Comparison of ENCODE assay signal across 26 cellular contexts in genomic region chr2:138183700-138184099, GRCh38.
"Had no signal": no experiment of that assay in that cellular context is flagged by ENCODE, and none has a peak within 500 bp of the region (broad histone marks: within the 10 kb centered on the region; RNA-seq: fewer than 3 reads in every experiment).

No MANE protein-coding gene starts in this region.

- ATAC-seq: activated CD4-positive, alpha-beta T cell treated with anti-CD3 and anti-CD28 coated beads for 36 hours; activated CD8-positive, alpha-beta T cell treated with anti-CD3 and anti-CD28 coated beads for 36 hours; activated T-cell treated with anti-CD3 and anti-CD28 coated beads, Interleukin-2, amount 50 U/mL, for 72 hours had no signal

- H3K4me1 ChIP-seq: adrenal gland, breast epithelium had no signal

- H3K27me3 ChIP-seq: adrenal gland, breast epithelium, MG63 had no signal

- H3K4me2 ChIP-seq: KMS-11, SK-N-SH had no signal

- H3K4me3 ChIP-seq: adrenal gland, breast epithelium, MG63 had no signal

- H3K36me3 Mint-ChIP-seq: activated naive CD4-positive, alpha-beta T cell treated with anti-CD3 and anti-CD28 coated beads, Interleukin-2, amount 10 ng/mL, durations not matched to agents 7 days and 5 days; activated naive CD8-positive, alpha-beta T cell treated with anti-CD3 and anti-CD28 coated beads for 36 hours had no signal

- H3K4me1 Mint-ChIP-seq: activated CD4-positive, alpha-beta T cell treated with anti-CD3 and anti-CD28 coated beads for 36 hours; activated naive CD4-positive, alpha-beta T cell treated with anti-CD3 and anti-CD28 coated beads, Interleukin-2, amount 10 ng/mL, durations not matched to agents 7 days and 5 days; activated naive CD8-positive, alpha-beta T cell treated with anti-CD3 and anti-CD28 coated beads for 36 hours; IgD-negative memory B cell had no signal

- H3K9ac ChIP-seq: KMS-11, SK-N-SH had no signal

- H3K27ac ChIP-seq: adrenal gland, breast epithelium, KMS-11, VCaP had no signal

- H3K36me3 ChIP-seq: adrenal gland, breast epithelium, MG63 had no signal

- H3K27ac Mint-ChIP-seq: activated CD4-positive, alpha-beta T cell treated with anti-CD3 and anti-CD28 coated beads for 36 hours; activated CD8-positive, alpha-beta T cell treated with anti-CD3 and anti-CD28 coated beads for 36 hours; activated naive CD4-positive, alpha-beta T cell treated with anti-CD3 and anti-CD28 coated beads, Interleukin-2, amount 10 ng/mL, durations not matched to agents 7 days and 5 days; activated naive CD8-positive, alpha-beta T cell treated with anti-CD3 and anti-CD28 coated beads for 36 hours; activated T-cell treated with anti-CD3 and anti-CD28 coated beads, Interleukin-2, amount 50 U/mL, for 72 hours; activated T-helper 2 cell treated with anti-CD3 and anti-CD28 coated beads, Interferon-gamma antibody, Interleukin-2, Interleukin-4, amounts not matched to agents 10 μg/mL and 5 μg/mL and 100 μg/mL, durations not matched to agents 14 hours and 24 hours and 36 hours; IgD-negative memory B cell had no signal

- H3K9me3 ChIP-seq: adrenal gland, breast epithelium, MG63, SK-N-SH had no signal

- H3K9me3 Mint-ChIP-seq: activated naive CD4-positive, alpha-beta T cell treated with anti-CD3 and anti-CD28 coated beads, Interleukin-2, amount 10 ng/mL, durations not matched to agents 7 days and 5 days; activated naive CD8-positive, alpha-beta T cell treated with anti-CD3 and anti-CD28 coated beads for 36 hours; activated T-helper 2 cell treated with anti-CD3 and anti-CD28 coated beads, Interferon-gamma antibody, Interleukin-2, Interleukin-4, amounts not matched to agents 10 μg/mL and 5 μg/mL and 100 μg/mL, durations not matched to agents 14 hours and 24 hours and 36 hours; IgD-negative memory B cell had no signal

- DNase-seq: activated CD4-positive, alpha-beta T cell treated with anti-CD3 and anti-CD28 coated beads for 36 hours; activated CD8-positive, alpha-beta memory T cell treated with anti-CD3 and anti-CD28 coated beads, Interleukin-2, amount 50 U/mL, for 4 hours; activated CD8-positive, alpha-beta T cell treated with anti-CD3 and anti-CD28 coated beads for 36 hours; activated gamma-delta T cell treated with Interleukin-2 at 50 U/mL for 16 hours; activated naive CD4-positive, alpha-beta T cell treated with anti-CD3 and anti-CD28 coated beads, Interleukin-2, amount 10 ng/mL, durations not matched to agents 7 days and 5 days; activated naive CD8-positive, alpha-beta T cell treated with anti-CD3 and anti-CD28 coated beads for 36 hours; activated T-cell treated with anti-CD3 and anti-CD28 coated beads, Interleukin-2, amount 50 U/mL, for 72 hours; adrenal gland; anterior cingulate cortex; central memory CD4-positive, alpha-beta T cell; MG63; MV-4-11; NCI-H1092 treated with DMSO at 0.1 percent for 48 hours; NCI-H1417 treated with DMSO at 0.1 percent for 48 hours; NCI-H1694 treated with DMSO at 0.1 percent for 48 hours; NCI-H2081 treated with DMSO at 0.1 percent for 48 hours; NCI-H2227 treated with DMSO at 0.1 percent for 48 hours; NCI-H526; NCI-H82; SK-N-SH; T-helper 1 cell had no signal

- H3K27me3 Mint-ChIP-seq: activated CD4-positive, alpha-beta T cell treated with anti-CD3 and anti-CD28 coated beads for 36 hours; activated CD8-positive, alpha-beta T cell treated with anti-CD3 and anti-CD28 coated beads for 36 hours; activated naive CD4-positive, alpha-beta T cell treated with anti-CD3 and anti-CD28 coated beads, Interleukin-2, amount 10 ng/mL, durations not matched to agents 7 days and 5 days; activated naive CD8-positive, alpha-beta T cell treated with anti-CD3 and anti-CD28 coated beads for 36 hours; IgD-negative memory B cell had no signal

- H3K4me3 Mint-ChIP-seq: activated CD4-positive, alpha-beta T cell treated with anti-CD3 and anti-CD28 coated beads for 36 hours; activated CD8-positive, alpha-beta T cell treated with anti-CD3 and anti-CD28 coated beads for 36 hours; activated naive CD4-positive, alpha-beta T cell treated with anti-CD3 and anti-CD28 coated beads, Interleukin-2, amount 10 ng/mL, durations not matched to agents 7 days and 5 days; activated naive CD8-positive, alpha-beta T cell treated with anti-CD3 and anti-CD28 coated beads for 36 hours; activated T-cell treated with anti-CD3 and anti-CD28 coated beads, Interleukin-2, amount 50 U/mL, for 72 hours; IgD-negative memory B cell had no signal
